10 cellular contexts compared by ENCODE assay signal in the genomic region with DNA sequence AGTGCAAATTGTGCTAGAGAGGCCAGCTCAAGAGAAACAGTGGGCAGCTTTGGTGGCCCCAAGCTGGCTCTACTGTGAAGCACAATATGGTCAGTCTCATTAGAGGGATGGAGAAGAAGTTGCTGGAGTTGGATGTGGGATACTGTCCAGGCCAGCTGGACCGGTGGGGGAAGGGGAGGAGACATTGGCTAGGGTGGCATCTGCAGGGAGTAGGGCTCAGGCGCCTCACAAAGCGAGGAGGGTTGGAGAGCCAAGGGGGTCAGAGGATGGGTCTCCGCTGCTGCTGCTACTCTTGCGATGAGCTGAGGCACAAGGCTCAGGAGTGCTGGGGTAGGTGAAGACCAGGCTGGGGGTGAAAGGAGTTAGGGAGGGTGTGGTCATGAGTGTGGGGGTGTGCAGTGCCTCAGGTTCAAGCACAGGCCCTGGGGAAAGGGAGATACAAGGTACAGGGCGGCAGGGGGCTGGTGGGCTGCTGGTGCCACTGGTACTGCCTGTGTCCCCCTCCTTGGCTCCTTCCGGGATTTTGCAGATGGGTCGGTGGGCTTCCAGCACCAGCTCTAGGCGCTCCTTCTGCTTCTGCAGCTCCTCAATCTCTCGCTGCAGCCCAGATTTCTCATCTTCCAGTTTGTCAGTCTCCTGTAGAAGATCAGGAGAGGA. TPM values are rescaled to one million over a fixed set of nuclear protein-coding genes. Genes with fewer than 3 reads are reported as not detected.
DNase-seq lines count a peak whose midpoint lies in the region; ATAC-seq and TF ChIP-seq lines count a peak whose summit lies in the region.
"Had no signal": no experiment of that assay in that cellular context is flagged by ENCODE, and none has a peak within 500 bp of the region (broad histone marks: within the 10 kb centered on the region; RNA-seq: fewer than 3 reads in every experiment).

No MANE protein-coding gene starts in this region.

- H3K27me3 ChIP-seq in Peyer's patch, result no peaks in the 10 kb centered on the region
- no peaks in the 10 kb centered on the region for H3K27me3 ChIP-seq in esophagus squamous epithelium

- POLR2A ChIA-PET in HEK293T (lab: Yijun Ruan, JAX), result interaction anchor here (1.2 to 12.4 kb wide), 5 partner anchors 8 to 29 kb away, joined by 3 to 289 read pairs (median 35); partner anchors contain the start of genes CFL1, EFEMP2, FOSL1 and MUS81

- peak overlapping the region; percentile 78; the same call in 1 of the 2 replicates for H3K4me3 ChIP-seq in GM08714 (ENCODE audit: low read length)
- no peak overlapping the region for H3K4me3 ChIP-seq in Peyer's patch
- H3K4me3 ChIP-seq in esophagus squamous epithelium, result peak overlapping the region in 1 of 4 donors; percentile 83
- H3K4me3 ChIP-seq in skin epidermis, result peak overlapping the region in 4 of 7 experiments; percentile 11 to 78 (median 58)

- H3K9me3 ChIP-seq in Peyer's patch (no peaks in the 10 kb centered on the region), esophagus squamous epithelium (no peaks in the 10 kb centered on the region)

- H3K4me1 ChIP-seq in Peyer's patch (peaks cover 0 to 48% (median 32%) of the 10 kb centered on the region in 4 donors), esophagus squamous epithelium (peaks cover 46 to 76% (median 52%) of the 10 kb centered on the region in 3 donors)

- H3K36me3 ChIP-seq in Peyer's patch (no peaks in the 10 kb centered on the region), esophagus squamous epithelium (peaks cover 0 to 23% (median 0%) of the 10 kb centered on the region in 3 donors)

- DNase-seq in Peyer's patch (no peak), esophagus squamous epithelium (lab: John Stamatoyannopoulos, UW) (no peak), cortex of kidney (lab: John Stamatoyannopoulos, UW) (no peak), HEK293T (ENCODE audit: extremely low spot score) (no peak), NCI-H226 (no peak)
- DNase-seq: activated effector memory CD4-positive, alpha-beta T cell treated with Interleukin-2 at 50 U/mL for 16 hours had no signal

- H3K27ac ChIP-seq in Peyer's patch (peak overlapping the region; percentile 74 to 99 (median 93)), esophagus squamous epithelium (peak overlapping the region; percentile 93 to 98 (median 97)), skin epidermis (peak overlapping the region in 18 of 21 experiments; percentile 68 to 98 (median 88))

- intact Hi-C loops in esophagus squamous epithelium (cut with DNase I), result no loop called here

- TF ChIP-seq POLR2A in Peyer's patch (IDR thresholded peaks at IDR 0.05), result no peak
- no peak for TF ChIP-seq POLR2A in esophagus squamous epithelium (IDR thresholded peaks at IDR 0.05)

- ATAC-seq in HG02885 (IDR thresholded peaks at IDR 0.05; ENCODE audit: poor library complexity, unreplicated experiment), result no peak

- TF ChIP-seq CTCF in Peyer's patch (IDR thresholded peaks at IDR 0.05) (no peak), esophagus squamous epithelium (IDR thresholded peaks at IDR 0.05) (no peak)

- CTCF ChIA-PET in HEK293T (lab: Yijun Ruan, JAX), result interaction anchor here (1.1 to 5.4 kb wide), 2 partner anchors 7 to 45 kb away, joined by 3 to 36 read pairs; partner anchors contain the start of gene FOSL1

- WGBS in esophagus squamous epithelium, 2 donors, result 62 to 78% methylated on average over 7 to 9 of the region's 10 CpGs

TF ChIP-seq in HEK293T, 16 proteins besides CTCF, POLR2A, EP300 and RAD21:
- TF ChIP-seq FOXA1 (IDR thresholded peaks at IDR 0.05) (no peak), SUZ12 (IDR thresholded peaks at IDR 0.05) (no peak), NFRKB (IDR thresholded peaks at IDR 0.05) (no peak), FOXM1 (IDR thresholded peaks at IDR 0.05; ENCODE audit: borderline replicate concordance) (no peak), ARNT (IDR thresholded peaks at IDR 0.05) (no peak), TARDBP (IDR thresholded peaks at IDR 0.05) (no peak), LEF1 (IDR thresholded peaks at IDR 0.05; ENCODE audit: borderline replicate concordance) (no peak), CTBP1 (IDR thresholded peaks at IDR 0.05; ENCODE audit: borderline replicate concordance) (no peak), BHLHE40 (IDR thresholded peaks at IDR 0.05; ENCODE audit: borderline replicate concordance) (no peak), HDGF (IDR thresholded peaks at IDR 0.05; ENCODE audit: borderline replicate concordance) (no peak), SP1 (IDR thresholded peaks at IDR 0.05) (no peak), FOXK2 (IDR thresholded peaks at IDR 0.05) (no peak), ZNF384 (IDR thresholded peaks at IDR 0.05) (no peak)

RNA-seq across cellular contexts. Expression of gene CCDC85B, which starts 2.3 kb away (rescaled TPM):
- 10 to 100 TPM in 1 of 4 donors, 1 to 10 TPM in 3; 3.5 to 12.4 (median 7.4) TPM for total RNA-seq in Peyer's patch
- total RNA-seq in esophagus squamous epithelium, result 10 to 100 TPM; 16.0 to 34.3 (median 28.0) TPM

RNA-seq across cellular contexts. Expression of gene FIBP, which starts 4.5 kb away (rescaled TPM):
- total RNA-seq in Peyer's patch (100 to 1,000 TPM; 100 to 173 (median 122) TPM), esophagus squamous epithelium (10 to 100 TPM; 35.7 to 60.1 (median 38.4) TPM)

RNA-seq across cellular contexts. Expression of gene FOSL1, which starts 7.4 kb away (rescaled TPM):
- total RNA-seq in Peyer's patch (1 to 10 TPM in 3 of 4 donors, not detected in 1; 1.5 to 7.4 (median 1.7) TPM), esophagus squamous epithelium (10 to 100 TPM; 11.9 to 72.7 (median 35.6) TPM)

RNA-seq across cellular contexts. Expression of gene CTSW, which starts 13.2 kb away (rescaled TPM):
- total RNA-seq in Peyer's patch (1 to 10 TPM in 2 of 4 donors, not detected in 2; 1.3 to 1.9 TPM), esophagus squamous epithelium (1 to 10 TPM in 3 of 4 donors, under 1 TPM in 1; 0.21 to 3.6 (median 1.8) TPM)
- total RNA-seq: NCI-H460 had no signal

RNA-seq across cellular contexts. Expression of gene EFEMP2, which starts 20.2 kb away (rescaled TPM):
- total RNA-seq in Peyer's patch (10 to 100 TPM in 3 of 4 donors, 1 to 10 TPM in 1; 4.4 to 75.1 (median 12.1) TPM), esophagus squamous epithelium (10 to 100 TPM in 2 of 4 donors, 1 to 10 TPM in 2; 3.6 to 29.0 (median 10.2) TPM)

Comparison
In these comparisons a context has a peak if more than half of its experiments do, and no peak if none do; other contexts are left out.
1. H3K4me3 ChIP-seq: peak in GM08714 (single experiment) and skin epidermis (4 of 7); none in Peyer's patch (0 of 4).
2. Peak in every context shown above with its lines, with median percentiles within 50 percentile points of each other: H3K27ac ChIP-seq.